Comparison of ENCODE assay signal across 19 cellular contexts in genomic region chr18:42559292-42559691, GRCh38.
DNase-seq lines count a peak whose midpoint lies in the region; ATAC-seq, FAIRE-seq and TF ChIP-seq lines count a peak whose summit lies in the region.
"Had no signal": no experiment of that assay in that cellular context is flagged by ENCODE, and none has a peak within 500 bp of the region (broad histone marks: within the 10 kb centered on the region; RNA-seq: fewer than 3 reads in every experiment).

No MANE protein-coding gene starts in this region.

- no peaks in the 10 kb centered on the region for H3K4me1 ChIP-seq in astrocyte (ENCODE audit: insufficient read depth, low read length)
- peaks cover 1% of the 10 kb centered on the region for H3K4me1 ChIP-seq in mesendoderm (ENCODE audit: control insufficient read depth, low read depth, low read length)
- H3K4me1 ChIP-seq: A549; BLaER1 treated with 17β-estradiol and CSF1 and Interleukin-3, amounts not matched to agents 10 nM and 100 nM had no signal

- FAIRE-seq in astrocyte (lab: Jason Lieb, UNC) = no peak
- FAIRE-seq: A549, G401.6, GM12892 had no signal

- H3K9me3 ChIP-seq in astrocyte (ENCODE audit: insufficient read depth, low read depth, low read length) = no peaks in the 10 kb centered on the region
- H3K9me3 ChIP-seq: A549; BLaER1 treated with 17β-estradiol and CSF1 and Interleukin-3, amounts not matched to agents 10 nM and 100 nM had no signal

- no peak for ATAC-seq in GM18520 (IDR thresholded peaks at IDR 0.05; ENCODE audit: unreplicated experiment)
- ATAC-seq: A549, GM23338 had no signal

- H3K27me3 Mint-ChIP-seq in astrocyte (ENCODE audit: low read depth, unreplicated experiment) = no peaks in the 10 kb centered on the region
- H3K27me3 Mint-ChIP-seq: CD4-positive, alpha-beta T cell had no signal

- H2BK120ac ChIP-seq in mesendoderm (ENCODE audit: low read depth, low read length) = no peak overlapping the region

- DNase-seq in AG08395 (ENCODE audit: low spot score) (peak; percentile 2), GM03348 (ENCODE audit: low spot score) (peak; percentile 3), astrocyte (ENCODE audit: low read depth) (peak; percentile 37), mesendoderm (peak; percentile 74), retina (no peak), C1 segment of cervical spinal cord (lab: John Stamatoyannopoulos, UW) (no peak)
- DNase-seq: CD4-positive, alpha-beta T cell; DMS153; DMS79 treated with DMSO at 0.1 percent for 48 hours; EL; H7; IMR-90; KBM-7 had no signal

- no peak overlapping the region for H3K9ac ChIP-seq in astrocyte (ENCODE audit: low read length)
- H3K9ac ChIP-seq in mesendoderm (ENCODE audit: low read length) = no peak overlapping the region
- H3K9ac ChIP-seq: BLaER1 treated with 17β-estradiol and CSF1 and Interleukin-3, amounts not matched to agents 10 nM and 100 nM had no signal

- no peaks in the 10 kb centered on the region for H3K36me3 Mint-ChIP-seq in astrocyte (ENCODE audit: low read depth, unreplicated experiment)

- H3K36me3 ChIP-seq in astrocyte (ENCODE audit: insufficient read depth, low read length) (no peaks in the 10 kb centered on the region), mesendoderm (ENCODE audit: control insufficient read depth, insufficient read depth, low read length) (no peaks in the 10 kb centered on the region)
- H3K36me3 ChIP-seq: BLaER1 treated with 17β-estradiol and CSF1 and Interleukin-3, amounts not matched to agents 10 nM and 100 nM had no signal

- no peak overlapping the region for H4K8ac ChIP-seq in mesendoderm (ENCODE audit: low read depth, low read length)

- H3K18ac ChIP-seq in mesendoderm (ENCODE audit: low read length) = no peak overlapping the region

- no peak overlapping the region for H4K5ac ChIP-seq in mesendoderm (ENCODE audit: low read length)

- no peak overlapping the region for H3K4ac ChIP-seq in mesendoderm (ENCODE audit: low read depth, low read length)

- H3K79me2 ChIP-seq in astrocyte (ENCODE audit: insufficient read depth, low read length) (no peaks in the 10 kb centered on the region), mesendoderm (ENCODE audit: control insufficient read depth, insufficient read depth, low read length) (no peaks in the 10 kb centered on the region)

- H2BK5ac ChIP-seq in mesendoderm (ENCODE audit: low read length) = no peak overlapping the region

- TF ChIP-seq CTCF in astrocyte (IDR thresholded peaks at IDR 0.05; ENCODE audit: insufficient read depth, low read depth, low read length) = no peak

- no CpG with 5 or more reads among the region's 2 CpGs for WGBS in mesendoderm (ENCODE audit: extremely low coverage, insufficient coverage, low lambda C conversion rate)

- H3K79me1 ChIP-seq in mesendoderm (ENCODE audit: low read length) = no peaks in the 10 kb centered on the region

- H3K27ac Mint-ChIP-seq in astrocyte (ENCODE audit: unreplicated experiment) = no peak overlapping the region
- H3K27ac Mint-ChIP-seq: CD4-positive, alpha-beta T cell; GM23338 had no signal

- no peaks in the 10 kb centered on the region for H3K9me3 Mint-ChIP-seq in astrocyte (ENCODE audit: unreplicated experiment)

- H3K4me3 ChIP-seq in astrocyte (ENCODE audit: insufficient read depth, low read depth, low read length) (no peak overlapping the region), mesendoderm (ENCODE audit: low read length) (no peak overlapping the region)
- H3K4me3 ChIP-seq: A549; BLaER1 treated with 17β-estradiol and CSF1 and Interleukin-3, amounts not matched to agents 10 nM and 100 nM; GM23338 had no signal

- H2AK5ac ChIP-seq in mesendoderm (ENCODE audit: low read length) = no peak overlapping the region

- H3K23ac ChIP-seq in mesendoderm (ENCODE audit: low read length) = no peak overlapping the region

- no peak overlapping the region for H3K4me3 Mint-ChIP-seq in astrocyte (ENCODE audit: unreplicated experiment)
- H3K4me3 Mint-ChIP-seq: CD4-positive, alpha-beta T cell; GM23338 had no signal

- H3K4me2 ChIP-seq in astrocyte (ENCODE audit: low read length) = no peak overlapping the region
- H3K4me2 ChIP-seq in mesendoderm (ENCODE audit: low read length) = no peak overlapping the region
- H3K4me2 ChIP-seq: A549; BLaER1 treated with 17β-estradiol and CSF1 and Interleukin-3, amounts not matched to agents 10 nM and 100 nM; GM23338 had no signal

- no peak overlapping the region for H2AFZ ChIP-seq in astrocyte (ENCODE audit: low read depth, low read length)
- H2AFZ ChIP-seq: GM23338 had no signal

- no peak overlapping the region for H3K56ac ChIP-seq in mesendoderm (ENCODE audit: low read length)

- H3K27ac ChIP-seq in astrocyte (ENCODE audit: low read depth, low read length) (no peak overlapping the region), mesendoderm (ENCODE audit: low read depth, low read length) (peak overlapping the region; percentile 38)
- H3K27ac ChIP-seq: A549; BLaER1 treated with 17β-estradiol and CSF1 and Interleukin-3, amounts not matched to agents 10 nM and 100 nM had no signal

- H4K20me1 ChIP-seq in astrocyte (ENCODE audit: insufficient read depth, low read length) = no peaks in the 10 kb centered on the region
- H4K20me1 ChIP-seq: BLaER1 treated with 17β-estradiol and CSF1 and Interleukin-3, amounts not matched to agents 10 nM and 100 nM had no signal

- peaks cover 3% of the 10 kb centered on the region for H3K4me1 Mint-ChIP-seq in astrocyte (ENCODE audit: low read depth, unreplicated experiment)
- H3K4me1 Mint-ChIP-seq: GM23338 had no signal

- H2BK15ac ChIP-seq in mesendoderm (replicated peaks; ENCODE audit: low read depth) = no peak overlapping the region

- H3K27me3 ChIP-seq in astrocyte (ENCODE audit: insufficient read depth, low read length) = no peaks in the 10 kb centered on the region
- H3K27me3 ChIP-seq in mesendoderm (ENCODE audit: insufficient read depth, low read length, poor library complexity) = no peaks in the 10 kb centered on the region
- H3K27me3 ChIP-seq: BLaER1 treated with 17β-estradiol and CSF1 and Interleukin-3, amounts not matched to agents 10 nM and 100 nM had no signal

Comparison
In these comparisons a context has a peak if more than half of its experiments do, and no peak if none do; other contexts are left out.
1. DNase-seq: peak in AG08395 (single experiment), GM03348 (single experiment), astrocyte (single experiment) and mesendoderm (single experiment); none in retina (single experiment) and C1 segment of cervical spinal cord (0 of 14).